Comparison of ENCODE assay signal across 9 cellular contexts in the genomic region with DNA sequence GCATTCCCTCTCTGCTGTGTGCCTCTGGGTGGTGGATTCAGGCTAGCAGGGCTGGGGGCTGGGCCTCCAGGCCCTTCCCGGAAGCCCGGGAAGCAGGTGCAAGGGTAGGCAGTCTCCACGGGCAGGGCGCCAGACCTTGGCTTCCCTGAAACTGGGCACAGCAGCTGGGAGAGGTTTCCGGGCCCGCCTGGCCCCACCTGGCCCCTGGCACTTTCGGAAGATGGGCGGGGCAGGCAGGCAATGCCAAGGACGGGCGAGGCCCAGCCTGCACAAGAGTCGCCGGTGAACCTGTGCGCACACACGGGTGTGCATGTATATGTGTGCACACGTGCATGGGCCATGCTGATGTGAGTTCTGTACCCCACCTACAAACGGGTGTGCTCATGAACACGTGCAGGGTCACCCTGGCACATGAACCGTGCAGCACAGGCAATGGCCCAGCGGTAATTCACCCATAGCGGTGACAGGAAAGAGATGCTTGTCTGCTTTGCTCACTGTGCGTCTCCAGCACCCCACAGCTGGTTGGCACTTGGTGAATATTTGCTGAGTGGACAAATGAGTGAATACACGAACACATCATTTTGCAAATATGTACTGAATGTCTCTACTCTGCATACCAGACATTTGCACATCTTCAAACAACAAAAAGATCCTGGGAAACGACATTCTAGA. TPM values are rescaled to one million over a fixed set of nuclear protein-coding genes. Genes with fewer than 3 reads are reported as not detected.
DNase-seq lines count a peak whose midpoint lies in the region; ATAC-seq and TF ChIP-seq lines count a peak whose summit lies in the region.
"Had no signal": no experiment of that assay in that cellular context is flagged by ENCODE, and none has a peak within 500 bp of the region (broad histone marks: within the 10 kb centered on the region; RNA-seq: fewer than 3 reads in every experiment).

No MANE protein-coding gene starts in this region.

- H3K4me3 ChIP-seq in astrocyte of the cerebellum (ENCODE audit: low read depth, low read length): no peak overlapping the region
- H3K4me3 ChIP-seq in tibial nerve: no peak overlapping the region

- H3K9me3 Mint-ChIP-seq in mesothelial cell of epicardium: no peaks in the 10 kb centered on the region

- WGBS in tibial nerve, 2 donors: 54 to 56% methylated on average over 20 to 21 of the region's 23 CpGs

- no peaks in the 10 kb centered on the region for H3K36me3 Mint-ChIP-seq in mesothelial cell of epicardium

- TF ChIP-seq CTCF in astrocyte of the cerebellum (IDR thresholded peaks at IDR 0.05; ENCODE audit: low read depth, low read length, missing control alignments): no peak
- TF ChIP-seq CTCF in mesothelial cell of epicardium (IDR thresholded peaks at IDR 0.05; ENCODE audit: unreplicated experiment): no peak
- TF ChIP-seq CTCF in tibial nerve (IDR thresholded peaks at IDR 0.05): no peak

- no peaks in the 10 kb centered on the region for H3K27me3 Mint-ChIP-seq in mesothelial cell of epicardium (ENCODE audit: low read depth)

- H3K4me1 Mint-ChIP-seq in mesothelial cell of epicardium: peaks cover 35% of the 10 kb centered on the region

- H3K27ac ChIP-seq in tibial nerve: peak overlapping the region in 1 of 4 donors; percentile 5

- DNase-seq in COR-L47 (lab: John Stamatoyannopoulos, UW) (peak; percentile 94), NCI-H1105 treated with DMSO at 0.1 percent for 48 hours (lab: John Stamatoyannopoulos, UW) (peak; percentile 91), astrocyte of the cerebellum (ENCODE audit: low read depth) (peak; percentile 66), mesothelial cell of epicardium (ENCODE audit: low spot score in 2 of 2, unreplicated experiment in 2 of 2) (no peak), C1 segment of cervical spinal cord (lab: John Stamatoyannopoulos, UW) (no peak), tibial nerve (ENCODE audit: low spot score in 2 of 2) (no peak)
- DNase-seq: NK-92 treated with Interleukin-12 subunit alpha and Interleukin-12 subunit beta, amount 100 ng/mL, for 24 hours had no signal

- no peak for TF ChIP-seq POLR2A in tibial nerve (IDR thresholded peaks at IDR 0.05)

- H3K27me3 ChIP-seq in tibial nerve: peaks cover 0 to 12% of the 10 kb centered on the region in 2 donors

- in situ Hi-C loops in astrocyte of the cerebellum (cut with HindIII; ENCODE audit: low sequenced_read_pairs): no loop called here

- peak overlapping the region; percentile 33 for H3K4me3 Mint-ChIP-seq in mesothelial cell of epicardium

- no peaks in the 10 kb centered on the region for H3K36me3 ChIP-seq in tibial nerve

- H3K27ac Mint-ChIP-seq in mesothelial cell of epicardium: peak overlapping the region; percentile 97

- H3K9me3 ChIP-seq in tibial nerve: no peaks in the 10 kb centered on the region

- TF ChIP-seq EP300 in tibial nerve (IDR thresholded peaks at IDR 0.05): peak in 1 of 2 donors; percentile 10

- ATAC-seq in GM21529 (IDR thresholded peaks at IDR 0.05; ENCODE audit: unreplicated experiment) (no peak), HG03108 (IDR thresholded peaks at IDR 0.05; ENCODE audit: unreplicated experiment) (no peak)

- H3K4me1 ChIP-seq in tibial nerve: peaks cover 0 to 65% (median 39%) of the 10 kb centered on the region in 4 donors

RNA-seq across cellular contexts. Expression of a gene that starts 15.3 kb away (rescaled TPM):
- total RNA-seq in mesothelial cell of epicardium (80.0 to 84.4 TPM (median 84.1 TPM) in 3 replicates), tibial nerve (100 to 1,000 TPM; 230 to 440 (median 337) TPM)

RNA-seq across cellular contexts. Expression of a gene that starts 34.5 kb away (rescaled TPM):
- total RNA-seq in mesothelial cell of epicardium (86.0 to 95.8 TPM (median 89.0 TPM) in 3 replicates), tibial nerve (10 to 100 TPM; 15.3 to 53.1 (median 25.9) TPM)

Comparison
In these comparisons a context has a peak if more than half of its experiments do, and no peak if none do; other contexts are left out.
1. DNase-seq: peak in COR-L47 (single experiment), NCI-H1105 treated with DMSO at 0.1 percent for 48 hours (single experiment) and astrocyte of the cerebellum (single experiment); none in mesothelial cell of epicardium (0 of 2), C1 segment of cervical spinal cord (0 of 14) and tibial nerve (0 of 2).